In genomic region chr1:65476327-65476726, GRCh38 we compare ENCODE assay signal across 18 cellular contexts. TPM values are rescaled to one million over a fixed set of nuclear protein-coding genes. Genes with fewer than 3 reads are reported as not detected.
DNase-seq lines count a peak whose midpoint lies in the region; ATAC-seq, FAIRE-seq and TF ChIP-seq lines count a peak whose summit lies in the region.
"Had no signal": no experiment of that assay in that cellular context is flagged by ENCODE, and none has a peak within 500 bp of the region (broad histone marks: within the 10 kb centered on the region; RNA-seq: fewer than 3 reads in every experiment).

No MANE protein-coding gene starts in this region.

- no peaks in the 10 kb centered on the region for H3K9me3 ChIP-seq in heart right ventricle
- H3K9me3 ChIP-seq in K562 (replicated peaks; ENCODE audit: control insufficient read depth, insufficient read depth, low read depth, low read length): no peaks in the 10 kb centered on the region
- no peaks in the 10 kb centered on the region for H3K9me3 ChIP-seq in HepG2 (ENCODE audit: low read length)
- H3K9me3 ChIP-seq: BLaER1 treated with 17β-estradiol and CSF1 and Interleukin-3, amounts not matched to agents 10 nM and 100 nM had no signal

- 57 to 60% methylated on average over 3 of the region's 3 CpGs for whole genome bisulfite sequencing in heart right ventricle, 2 donors
- WGBS in K562 (ENCODE audit: insufficient coverage, low coverage, missing lambda C conversion rate): 11% methylated on average over 3 of the region's 3 CpGs
- 0% methylated on average over 3 of the region's 3 CpGs for WGBS in HepG2 (ENCODE audit: low lambda C conversion rate)

- H3K79me2 ChIP-seq in K562 (ENCODE audit: control insufficient read depth, insufficient read depth, low read length) (peaks cover 92% of the 10 kb centered on the region), HepG2 (ENCODE audit: insufficient read depth, low read length) (no peaks in the 10 kb centered on the region)

- H3K27ac ChIP-seq in heart right ventricle (peak overlapping the region in 3 of 10 donors; percentile 25 to 42 (median 26)), K562 (ENCODE audit: extremely low read depth, low read depth, low read length) (peak overlapping the region; percentile 77), HepG2 (ENCODE audit: extremely low read length, insufficient read depth, low read length) (peak overlapping the region; percentile 80)
- H3K27ac ChIP-seq: BLaER1 treated with 17β-estradiol and CSF1 and Interleukin-3, amounts not matched to agents 10 nM and 100 nM had no signal

- no peak for TF ChIP-seq CTCF in heart right ventricle (IDR thresholded peaks at IDR 0.05)
- no peak for TF ChIP-seq CTCF in K562 (IDR thresholded peaks at IDR 0.05 in 2 of 3, conservative IDR thresholded peaks at IDR 0.05 in 1 of 3; ENCODE audit: insufficient read depth in 2 of 3, low read depth in 1 of 3, low read length in 3 of 3)
- TF ChIP-seq CTCF in HepG2 (CRISPR knock-in tag; IDR thresholded peaks at IDR 0.05): no peak
- TF ChIP-seq CTCF in omental fat pad (IDR thresholded peaks at IDR 0.05): no peak

- BruUV-seq in K562 (replicated peaks; lab: Mats Ljungman, UMichigan) (no TSS peak), HepG2 (replicated peaks; lab: Mats Ljungman, UMichigan) (no TSS peak)

- H3K27me3 ChIP-seq in heart right ventricle (no peaks in the 10 kb centered on the region), K562 (ENCODE audit: control insufficient read depth in 2 of 2, insufficient read depth in 2 of 2, low read length in 2 of 2) (no peaks in the 10 kb centered on the region), HepG2 (ENCODE audit: control insufficient read depth in 1 of 2, insufficient read depth in 2 of 2, low read length in 2 of 2) (no peaks in the 10 kb centered on the region)
- H3K27me3 ChIP-seq: BLaER1 treated with 17β-estradiol and CSF1 and Interleukin-3, amounts not matched to agents 10 nM and 100 nM had no signal

- POLR2A ChIA-PET in K562 (lab: Yijun Ruan, JAX) (interaction anchor here (1.2 to 3.0 kb wide), 4 partner anchors 9 to 222 kb away, joined by 3 to 7 read pairs (median 6); no protein-coding TSS in a partner anchor), HepG2 (lab: Yijun Ruan, JAX) (interaction anchor here (1.1 to 2.5 kb wide), 3 partner anchors 8 to 56 kb away, joined by 3 to 17 read pairs (median 7); partner anchors contain the start of genes LEPR and LEPROT)

- DNase-seq in heart right ventricle (no peak), Right ventricle myocardium inferior (ENCODE audit: missing footprints) (no peak), K562 (ENCODE audit: extremely low read depth in 1 of 4, low spot score in 3 of 4) (peak in 1 of 4 experiments; percentile 52), HepG2 (ENCODE audit: low spot score) (peak; percentile 75), omental fat pad (ENCODE audit: low spot score) (no peak)
- DNase-seq: ACHN; Calu3; CD4-positive, CD25-positive, alpha-beta regulatory T cell; DMS 273 treated with DMSO at 0.1 percent for 48 hours; DMS79 treated with DMSO at 0.1 percent for 48 hours; EL; H7 had no signal

- in situ Hi-C loops in K562 (cut with MboI): no loop called here
- in situ Hi-C loops in HepG2 (cut with HindIII; ENCODE audit: extremely low pct_ligation_motif_present, low pct_unique_long_range_greater_than_20kb): no loop called here

- H3K4me1 ChIP-seq in heart right ventricle (peaks cover 0 to 27% (median 3%) of the 10 kb centered on the region in 9 donors), K562 (replicated peaks in 1 of 2; ENCODE audit: control insufficient read depth in 2 of 2, insufficient read depth in 2 of 2, low read length in 2 of 2) (peaks cover 7 to 24% of the 10 kb centered on the region in 2 experiments; a peak in 3 of 5 replicates), HepG2 (ENCODE audit: insufficient read depth, low read length) (peaks cover 74% of the 10 kb centered on the region)
- H3K4me1 ChIP-seq: BLaER1 treated with 17β-estradiol and CSF1 and Interleukin-3, amounts not matched to agents 10 nM and 100 nM had no signal

- CTCF ChIA-PET in K562 (lab: Yijun Ruan, JAX; ENCODE audit: low intra/inter-chr PET ratio): no interaction called here
- CTCF ChIA-PET in HepG2 (lab: Yijun Ruan, JAX; ENCODE audit: low intra/inter-chr PET ratio, low total read pairs): no interaction called here

- H3K4me2 ChIP-seq in K562 (ENCODE audit: insufficient read depth, low read length) (peak overlapping the region; percentile 92), HepG2 (ENCODE audit: low read depth, low read length) (peak overlapping the region; percentile 25; the same call in 1 of the 2 replicates)
- H3K4me2 ChIP-seq: BLaER1 treated with 17β-estradiol and CSF1 and Interleukin-3, amounts not matched to agents 10 nM and 100 nM; GM23338 had no signal

- H2AFZ ChIP-seq in K562 (ENCODE audit: low read depth, low read length) (0 out of 2 replicates have a peak overlapping the region, but pooled peaks have one; percentile 2), HepG2 (ENCODE audit: low read length) (no peak overlapping the region)
- H2AFZ ChIP-seq: GM23338 had no signal

- H3K36me3 ChIP-seq in heart right ventricle (no peaks in the 10 kb centered on the region), K562 (ENCODE audit: control insufficient read depth, insufficient read depth, low read length) (peaks cover 71% of the 10 kb centered on the region), HepG2 (replicated peaks in 1 of 2; ENCODE audit: control insufficient read depth in 1 of 2, insufficient read depth in 2 of 2, low read length in 2 of 2) (no peaks in the 10 kb centered on the region)
- H3K36me3 ChIP-seq: BLaER1 treated with 17β-estradiol and CSF1 and Interleukin-3, amounts not matched to agents 10 nM and 100 nM had no signal

- H3K9me1 ChIP-seq in K562 (ENCODE audit: control insufficient read depth, insufficient read depth, low read length): no peaks in the 10 kb centered on the region

- peak; percentile 69 for FAIRE-seq in K562 (lab: Jason Lieb, UNC)
- peak; percentile 62 for FAIRE-seq in HepG2 (lab: Jason Lieb, UNC)
- FAIRE-seq: G401.6, GM12891 had no signal

- H3K4me3 ChIP-seq in heart right ventricle: no peak overlapping the region
- peak overlapping the region; percentile 57 for H3K4me3 ChIP-seq in K562
- no peak overlapping the region for H3K4me3 ChIP-seq in HepG2 (replicated peaks in 1 of 3; ENCODE audit: insufficient read depth in 1 of 3, low read depth in 2 of 3, low read length in 3 of 3)
- H3K4me3 ChIP-seq: BLaER1 treated with 17β-estradiol and CSF1 and Interleukin-3, amounts not matched to agents 10 nM and 100 nM; GM23338 had no signal

- intact Hi-C loops in heart right ventricle (cut with DNase I) (loop anchor here in 1 of 10 donors (10.0 kb wide), 1 partner anchor 48 kb away; no protein-coding TSS in a partner anchor), Right ventricle myocardium inferior (cut with DNase I) (no loop called here), K562 (cut with micrococcal nuclease) (loop anchor here (5.0 to 10.0 kb wide), 2 partner anchors 54 to 1458 kb away; partner anchors contain the start of genes LEPR and LEPROT), HepG2 (cut with micrococcal nuclease; ENCODE audit: unreplicated experiment) (no loop called here)

- no peak; the same call in 1 of the 2 replicates for TF ChIP-seq POLR2A in K562 (conservative IDR thresholded peaks at IDR 0.05)
- no peak for TF ChIP-seq POLR2A in HepG2 (IDR thresholded peaks at IDR 0.05; ENCODE audit: insufficient read depth in 1 of 2, low read depth in 2 of 2, low read length in 2 of 2)

- H4K20me1 ChIP-seq in K562 (replicated peaks; ENCODE audit: control insufficient read depth, insufficient read depth, low read length) (no peaks in the 10 kb centered on the region), HepG2 (ENCODE audit: insufficient read depth, low read length) (no peaks in the 10 kb centered on the region)
- H4K20me1 ChIP-seq: BLaER1 treated with 17β-estradiol and CSF1 and Interleukin-3, amounts not matched to agents 10 nM and 100 nM had no signal

- ATAC-seq in heart right ventricle (peak in 7 of 8 donors; percentile 28 to 90 (median 68)), Right ventricle myocardium inferior (no peak), K562 (peak; percentile 18), HepG2 (peak; percentile 95), SK-N-SH treated with all-trans-retinoic acid at 6 μM for 48 hours (no peak), GM21367 (IDR thresholded peaks at IDR 0.05; ENCODE audit: unreplicated experiment) (no peak), omental fat pad (ENCODE audit: low FRiP score) (no peak)
- ATAC-seq: GM23338 had no signal

- TF ChIP-seq RAD21 in K562 (CRISPR knock-in tag; conservative IDR thresholded peaks at IDR 0.05 in 1 of 2, IDR thresholded peaks at IDR 0.05 in 1 of 2) (no peak), HepG2 (CRISPR knock-in tag; IDR thresholded peaks at IDR 0.05) (no peak)

- H3K9ac ChIP-seq in K562 (ENCODE audit: insufficient read depth in 1 of 2, low read depth in 2 of 2, low read length in 2 of 2) (peak overlapping the region; percentile 75 to 83), HepG2 (ENCODE audit: insufficient read depth, low read depth, low read length) (0 out of 2 replicates have a peak overlapping the region, but pooled peaks have one; percentile 9)
- H3K9ac ChIP-seq: BLaER1 treated with 17β-estradiol and CSF1 and Interleukin-3, amounts not matched to agents 10 nM and 100 nM had no signal

- TF ChIP-seq EP300 in K562 (IDR thresholded peaks at IDR 0.05; ENCODE audit: low read length) (no peak), HepG2 (IDR thresholded peaks at IDR 0.05; ENCODE audit: low read depth in 2 of 2, low read length in 2 of 2) (peak in 1 of 2 experiments; percentile 78; a peak in 1 of 4 replicates), HepG2 (CRISPR knock-in tag; IDR thresholded peaks at IDR 0.05; ENCODE audit: borderline replicate concordance) (no peak)

RNA-seq across cellular contexts. Expression of gene LEPR, which starts 55.9 kb away (rescaled TPM):
- total RNA-seq in heart right ventricle (10 to 100 TPM in 3 of 10 donors, 1 to 10 TPM in 7; 4.0 to 13.4 (median 7.9) TPM), Right ventricle myocardium inferior (3.5 TPM), K562 (2014; rRNA removed) (26.0 and 26.5 TPM in 2 replicates), K562 (2014; rRNA removed; fragmentation: Illumina TruSeq; extraction: Trizol) (55.0 and 58.4 TPM in 2 replicates), K562 (2015; rRNA removed; fragmentation: Illumina TruSeq; extraction: Trizol) (51.5 and 56.8 TPM in 2 replicates), K562 (2021) (43.1 and 43.6 TPM in 2 replicates), HepG2 (2016; rRNA removed; fragmentation: Illumina TruSeq; extraction: Trizol) (0.60 and 0.73 TPM in 2 replicates), omental fat pad (10 to 100 TPM; 10.3 to 43.3 (median 21.5) TPM)
- polyA plus RNA-seq in heart right ventricle (1 to 10 TPM; 1.6 to 2.1 TPM), K562 (2011; rRNA removed) (83.7 and 111 TPM in 2 replicates), K562 (2014; fragmentation: Illumina TruSeq; extraction: Trizol) (37.3 and 45.2 TPM in 2 replicates), K562 (2014; fragmentation: Nextera tagmentation; extraction: Ambion mirVana) (10 to 100 TPM; 12.2 to 18.1 TPM), K562 (2014; rRNA removed) (19.9 and 26.1 TPM in 2 replicates), HepG2 (2011; rRNA removed) (1.4 and 1.7 TPM in 2 replicates)
- 58.9 and 119 TPM in 2 replicates for total RNA-seq in K562 (2011; cell fraction: chromatin; rRNA removed; ENCODE audit: low replicate concordance)
- 43.9 and 53.4 TPM in 2 replicates for total RNA-seq in K562 (2011; cell fraction: nucleolus; rRNA removed)
- total RNA-seq in K562 (2011; cell fraction: nucleoplasm; rRNA removed): 92.8 and 105 TPM in 2 replicates
- polyA plus RNA-seq in K562 (2011; cell fraction: cytosol; rRNA removed): 30.7 and 48.6 TPM in 2 replicates
- 25.8 and 36.4 TPM in 2 replicates for polyA plus RNA-seq in K562 (2011; cell fraction: nucleus; rRNA removed)
- polyA plus RNA-seq in K562 (2012): 22.2 and 31.8 TPM in 2 replicates
- 197 and 201 TPM in 2 replicates for polyA minus RNA-seq in K562 (2011; rRNA and poly(A)+ RNA removed)
- 51.6 and 74.5 TPM in 2 replicates for polyA minus RNA-seq in K562 (2011; cell fraction: cytosol; rRNA and poly(A)+ RNA removed)
- polyA minus RNA-seq in K562 (2011; cell fraction: nucleus; rRNA and poly(A)+ RNA removed): 25.3 and 51.1 TPM in 2 replicates
- total RNA-seq in HepG2 (2016; cell fraction: cytosol; rRNA removed; fragmentation: Illumina TruSeq; extraction: Trizol; ENCODE audit: low read depth): 0.10 and 0.18 TPM in 2 replicates
- total RNA-seq in HepG2 (2016; cell fraction: insoluble cytoplasmic fraction; rRNA removed; fragmentation: Illumina TruSeq; extraction: Trizol): 0.58 and 0.67 TPM in 2 replicates
- 0.55 and 0.65 TPM in 2 replicates for total RNA-seq in HepG2 (2016; cell fraction: membrane; rRNA removed; fragmentation: Illumina TruSeq; extraction: Trizol)
- total RNA-seq in HepG2 (2016; cell fraction: nucleus; rRNA removed; fragmentation: Illumina TruSeq; extraction: Trizol): 0.69 and 0.87 TPM in 2 replicates
- 0.64 and 1.4 TPM in 2 replicates for polyA plus RNA-seq in HepG2 (2011; cell fraction: cytosol; rRNA removed)
- 0.84 and 0.88 TPM in 2 replicates for polyA plus RNA-seq in HepG2 (2011; cell fraction: nucleus; rRNA removed)
- polyA plus RNA-seq in HepG2 (2012): 2.7 and 5.9 TPM in 2 replicates
- 0.03 and 0.14 TPM in 2 replicates for polyA plus RNA-seq in HepG2 (2016; cell fraction: cytosol; fragmentation: Illumina TruSeq; extraction: Trizol; ENCODE audit: low read depth)
- 0.44 and 0.52 TPM in 2 replicates for polyA plus RNA-seq in HepG2 (2016; cell fraction: insoluble cytoplasmic fraction; fragmentation: Illumina TruSeq; extraction: Trizol; ENCODE audit: low read depth)
- 0.10 and 0.26 TPM in 2 replicates for polyA plus RNA-seq in HepG2 (2016; cell fraction: membrane; fragmentation: Illumina TruSeq; extraction: Trizol; ENCODE audit: low read depth)
- polyA plus RNA-seq in HepG2 (2016; cell fraction: nucleus; fragmentation: Illumina TruSeq; extraction: Trizol; ENCODE audit: insufficient read depth, low read depth): 0.57 and 0.77 TPM in 2 replicates
- polyA minus RNA-seq in HepG2 (2011; rRNA and poly(A)+ RNA removed; ENCODE audit: low replicate concordance): 1.5 and 2.3 TPM in 2 replicates
- 1.7 and 3.1 TPM in 2 replicates for polyA minus RNA-seq in HepG2 (2011; cell fraction: cytosol; rRNA and poly(A)+ RNA removed)
- 2.6 TPM in 2 replicates for polyA minus RNA-seq in HepG2 (2011; cell fraction: nucleus; rRNA and poly(A)+ RNA removed)

RNA-seq across cellular contexts. Expression of gene LEPROT, which starts 55.9 kb away (rescaled TPM):
- total RNA-seq in heart right ventricle: 10 to 100 TPM; 30.0 to 55.5 (median 40.8) TPM
- polyA plus RNA-seq in heart right ventricle: 10 to 100 TPM; 26.2 to 30.3 TPM
- total RNA-seq in Right ventricle myocardium inferior: 44.3 TPM
- total RNA-seq in K562 (2011; cell fraction: chromatin; rRNA removed; ENCODE audit: low replicate concordance): 47.7 and 171 TPM in 2 replicates
- total RNA-seq in K562 (2011; cell fraction: nucleolus; rRNA removed): 33.7 and 49.6 TPM in 2 replicates
- total RNA-seq in K562 (2011; cell fraction: nucleoplasm; rRNA removed): 135 and 209 TPM in 2 replicates
- total RNA-seq in K562 (2014; rRNA removed): 28.1 and 34.8 TPM in 2 replicates
- 45.8 and 52.8 TPM in 2 replicates for total RNA-seq in K562 (2014; rRNA removed; fragmentation: Illumina TruSeq; extraction: Trizol)
- 40.6 and 46.3 TPM in 2 replicates for total RNA-seq in K562 (2015; rRNA removed; fragmentation: Illumina TruSeq; extraction: Trizol)
- 38.2 and 42.9 TPM in 2 replicates for total RNA-seq in K562 (2021)
- 84.0 and 97.5 TPM in 2 replicates for polyA plus RNA-seq in K562 (2011; rRNA removed)
- 33.1 and 88.6 TPM in 2 replicates for polyA plus RNA-seq in K562 (2011; cell fraction: cytosol; rRNA removed)
- 88.8 and 104 TPM in 2 replicates for polyA plus RNA-seq in K562 (2011; cell fraction: nucleus; rRNA removed)
- polyA plus RNA-seq in K562 (2012): 40.2 and 59.7 TPM in 2 replicates
- 44.0 and 47.4 TPM in 2 replicates for polyA plus RNA-seq in K562 (2014; fragmentation: Illumina TruSeq; extraction: Trizol)
- polyA plus RNA-seq in K562 (2014; fragmentation: Nextera tagmentation; extraction: Ambion mirVana): 10 to 100 TPM; 30.7 to 38.5 TPM
- polyA plus RNA-seq in K562 (2014; rRNA removed): 53.4 and 54.9 TPM in 2 replicates
- 65.3 and 66.8 TPM in 2 replicates for polyA minus RNA-seq in K562 (2011; rRNA and poly(A)+ RNA removed)
- 24.1 and 26.4 TPM in 2 replicates for polyA minus RNA-seq in K562 (2011; cell fraction: cytosol; rRNA and poly(A)+ RNA removed)
- 68.3 and 104 TPM in 2 replicates for polyA minus RNA-seq in K562 (2011; cell fraction: nucleus; rRNA and poly(A)+ RNA removed)
- total RNA-seq in HepG2 (2016; rRNA removed; fragmentation: Illumina TruSeq; extraction: Trizol): 29.0 and 36.8 TPM in 2 replicates
- 5.8 and 7.3 TPM in 2 replicates for total RNA-seq in HepG2 (2016; cell fraction: cytosol; rRNA removed; fragmentation: Illumina TruSeq; extraction: Trizol; ENCODE audit: low read depth)
- total RNA-seq in HepG2 (2016; cell fraction: insoluble cytoplasmic fraction; rRNA removed; fragmentation: Illumina TruSeq; extraction: Trizol): 34.8 and 35.1 TPM in 2 replicates
- 16.0 and 17.4 TPM in 2 replicates for total RNA-seq in HepG2 (2016; cell fraction: membrane; rRNA removed; fragmentation: Illumina TruSeq; extraction: Trizol)
- total RNA-seq in HepG2 (2016; cell fraction: nucleus; rRNA removed; fragmentation: Illumina TruSeq; extraction: Trizol): 46.4 and 47.1 TPM in 2 replicates
- 44.1 and 51.4 TPM in 2 replicates for polyA plus RNA-seq in HepG2 (2011; rRNA removed)
- polyA plus RNA-seq in HepG2 (2011; cell fraction: cytosol; rRNA removed): 25.4 and 42.2 TPM in 2 replicates
- polyA plus RNA-seq in HepG2 (2011; cell fraction: nucleus; rRNA removed): 24.6 and 40.5 TPM in 2 replicates
- polyA plus RNA-seq in HepG2 (2012): 41.4 and 67.4 TPM in 2 replicates
- 7.0 and 10.6 TPM in 2 replicates for polyA plus RNA-seq in HepG2 (2016; cell fraction: cytosol; fragmentation: Illumina TruSeq; extraction: Trizol; ENCODE audit: low read depth)
- polyA plus RNA-seq in HepG2 (2016; cell fraction: insoluble cytoplasmic fraction; fragmentation: Illumina TruSeq; extraction: Trizol; ENCODE audit: low read depth): 26.2 and 27.5 TPM in 2 replicates
- 11.6 and 12.0 TPM in 2 replicates for polyA plus RNA-seq in HepG2 (2016; cell fraction: membrane; fragmentation: Illumina TruSeq; extraction: Trizol; ENCODE audit: low read depth)
- polyA plus RNA-seq in HepG2 (2016; cell fraction: nucleus; fragmentation: Illumina TruSeq; extraction: Trizol; ENCODE audit: insufficient read depth, low read depth): 45.9 and 54.4 TPM in 2 replicates
- polyA minus RNA-seq in HepG2 (2011; rRNA and poly(A)+ RNA removed; ENCODE audit: low replicate concordance): 38.5 and 99.7 TPM in 2 replicates
- polyA minus RNA-seq in HepG2 (2011; cell fraction: cytosol; rRNA and poly(A)+ RNA removed): 28.8 and 30.0 TPM in 2 replicates
- polyA minus RNA-seq in HepG2 (2011; cell fraction: nucleus; rRNA and poly(A)+ RNA removed): 91.0 and 93.1 TPM in 2 replicates
- 100 to 1,000 TPM in 1 of 4 donors, 10 to 100 TPM in 3; 61.1 to 123 (median 75.1) TPM for total RNA-seq in omental fat pad

Comparison
In these comparisons a context has a peak if more than half of its experiments do, and no peak if none do; other contexts are left out.
1. ATAC-seq: peak in heart right ventricle (7 of 8), K562 (single experiment) and HepG2 (single experiment); none in Right ventricle myocardium inferior (single experiment), SK-N-SH treated with all-trans-retinoic acid at 6 μM for 48 hours (single experiment), GM21367 (single experiment) and omental fat pad (single experiment).